In genomic region chr4:61202638-61203495, GRCh38 we compare ENCODE assay signal across 10 cellular contexts. TPM values are rescaled to one million over a fixed set of nuclear protein-coding genes. Genes with fewer than 3 reads are reported as not detected.
DNase-seq lines count a peak whose midpoint lies in the region; ATAC-seq lines count a peak whose summit lies in the region.
"Had no signal": no experiment of that assay in that cellular context is flagged by ENCODE, and none has a peak within 500 bp of the region (broad histone marks: within the 10 kb centered on the region; RNA-seq: fewer than 3 reads in every experiment).

No MANE protein-coding gene starts in this region.

- no peaks in the 10 kb centered on the region for H3K4me1 Mint-ChIP-seq in activated T-helper 17 cell treated with anti-CD3 and anti-CD28 coated beads, Interleukin-2, amount 50 U/mL, for 72 hours

- peaks cover 11 to 30% of the 10 kb centered on the region in 2 donors for H3K27me3 ChIP-seq in duodenal mucosa (ENCODE audit: control insufficient read depth in 1 of 2, insufficient read depth in 2 of 2, low read length in 2 of 2)

- H3K27ac Mint-ChIP-seq in activated T-helper 17 cell treated with anti-CD3 and anti-CD28 coated beads, Interleukin-2, amount 50 U/mL, for 72 hours: no peak overlapping the region

- DNase-seq in AG20443 (ENCODE audit: low spot score) (peak; percentile 9), NCI-H187 treated with DMSO at 0.1 percent for 48 hours (lab: John Stamatoyannopoulos, UW) (peak; percentile 17), middle frontal gyrus (ENCODE audit: extremely low spot score, low spot score) (peak; percentile 47), GM03348 (ENCODE audit: low spot score) (no peak)
- DNase-seq in stimulated activated naive CD8-positive, alpha-beta T cell treated with anti-CD3 and anti-CD28 coated beads, Interleukin-15, Interleukin-2, amounts not matched to agents 100 U/mL and 50 U/mL, for 24 hours: no peak
- DNase-seq: DND-41, left cardiac atrium had no signal

- H3K4me3 ChIP-seq in duodenal mucosa (ENCODE audit: low read depth in 1 of 2, low read length in 2 of 2): peak overlapping the region; percentile 26 to 61

- no peak overlapping the region for H3K27ac ChIP-seq in duodenal mucosa (ENCODE audit: low read depth, low read length)

- peaks cover 5% of the 10 kb centered on the region for H3K36me3 Mint-ChIP-seq in activated T-helper 17 cell treated with anti-CD3 and anti-CD28 coated beads, Interleukin-2, amount 50 U/mL, for 72 hours (ENCODE audit: low read depth)

- H3K9me3 ChIP-seq in duodenal mucosa (ENCODE audit: control insufficient read depth in 1 of 2, low read length in 2 of 2): no peaks in the 10 kb centered on the region

- no peak overlapping the region for H3K9ac ChIP-seq in duodenal mucosa (ENCODE audit: low read depth in 1 of 2, low read length in 2 of 2)

- H3K4me3 Mint-ChIP-seq in activated T-helper 17 cell treated with anti-CD3 and anti-CD28 coated beads, Interleukin-2, amount 50 U/mL, for 72 hours: no peak overlapping the region

- H3K4me1 ChIP-seq in duodenal mucosa (ENCODE audit: control insufficient read depth in 1 of 2, insufficient read depth in 2 of 2, low read length in 2 of 2): no peaks in the 10 kb centered on the region

- ATAC-seq in stimulated activated naive CD8-positive, alpha-beta T cell treated with anti-CD3 and anti-CD28 coated beads, Interleukin-15, Interleukin-2, amounts not matched to agents 100 U/mL and 50 U/mL, for 24 hours: no peak
- no peak for ATAC-seq in activated T-helper 17 cell treated with anti-CD3 and anti-CD28 coated beads, Interleukin-2, amount 50 U/mL, for 72 hours (replicated peaks)
- ATAC-seq in GM19035 (IDR thresholded peaks at IDR 0.05; ENCODE audit: unreplicated experiment): no peak

- peaks cover 8% of the 10 kb centered on the region for H3K9me3 Mint-ChIP-seq in activated T-helper 17 cell treated with anti-CD3 and anti-CD28 coated beads, Interleukin-2, amount 50 U/mL, for 72 hours

- no peaks in the 10 kb centered on the region for H3K36me3 ChIP-seq in duodenal mucosa (ENCODE audit: control insufficient read depth in 1 of 2, insufficient read depth in 2 of 2, low read length in 2 of 2)

- peaks cover 38% of the 10 kb centered on the region for H3K27me3 Mint-ChIP-seq in activated T-helper 17 cell treated with anti-CD3 and anti-CD28 coated beads, Interleukin-2, amount 50 U/mL, for 72 hours

RNA-seq across cellular contexts. Expression of gene ADGRL3, which starts 2.7 kb away (rescaled TPM):
- not detected for total RNA-seq in activated T-helper 17 cell treated with anti-CD3 and anti-CD28 coated beads, Interleukin-2, amount 50 U/mL, for 72 hours

Comparison
In these comparisons a context has a peak if more than half of its experiments do, and no peak if none do; other contexts are left out.
1. DNase-seq: peak in AG20443 (single experiment), NCI-H187 treated with DMSO at 0.1 percent for 48 hours (single experiment) and middle frontal gyrus (single experiment); none in stimulated activated naive CD8-positive, alpha-beta T cell treated with anti-CD3 and anti-CD28 coated beads, Interleukin-15, Interleukin-2, amounts not matched to agents 100 U/mL and 50 U/mL, for 24 hours (single experiment) and GM03348 (single experiment).